ENCODE assay signal across 11 cellular contexts in genomic region chr2:190674966-190675650, GRCh38. TPM values are rescaled to one million over a fixed set of nuclear protein-coding genes. Genes with fewer than 3 reads are reported as not detected.
DNase-seq lines count a peak whose midpoint lies in the region; ATAC-seq, FAIRE-seq and TF ChIP-seq lines count a peak whose summit lies in the region.
"Had no signal": no experiment of that assay in that cellular context is flagged by ENCODE, and none has a peak within 500 bp of the region (broad histone marks: within the 10 kb centered on the region; RNA-seq: fewer than 3 reads in every experiment).

No MANE protein-coding gene starts in this region.

- no peak for TF ChIP-seq POLR2A in lower leg skin (IDR thresholded peaks at IDR 0.05)

- CTCF ChIA-PET in CD8-positive, alpha-beta memory T cell (lab: Charles Lee): interaction anchor here (1.1 kb wide), 1 partner anchor 24 kb away, joined by 3 read pairs; no protein-coding TSS in a partner anchor

- H3K27ac Mint-ChIP-seq in CD8-positive, alpha-beta memory T cell: peak overlapping the region; percentile 14 to 88 (median 61)

- 42 to 68% methylated on average over 1 of the region's 1 CpG for WGBS in lower leg skin, 2 donors

- no peak for DNase-seq in CD8-positive, alpha-beta memory T cell
- no peak for DNase-seq in GM19239 (ENCODE audit: insufficient read length, low spot score)
- DNase-seq in OCI-M1 (lab: John Stamatoyannopoulos, UW): peak; percentile 21
- DNase-seq in posterior cingulate gyrus: no peak
- no peak for DNase-seq in islet precursor cell
- no peak for DNase-seq in activated CD4-positive, alpha-beta T cell treated with anti-CD3 and anti-CD28 coated beads for 1 hour
- DNase-seq in lower leg skin (ENCODE audit: low spot score in 2 of 2): no peak
- DNase-seq: cerebellar nuclear complex, ovary had no signal

- H3K4me3 Mint-ChIP-seq in CD8-positive, alpha-beta memory T cell: peak overlapping the region in 5 of 7 donors; percentile 2 to 58 (median 38)

- peaks cover 31% of the 10 kb centered on the region for H3K4me1 ChIP-seq in CD8-positive, alpha-beta memory T cell (ENCODE audit: insufficient read depth, low read length)

- peaks cover 62 to 81% (median 79%) of the 10 kb centered on the region in 3 donors for H3K4me1 Mint-ChIP-seq in CD8-positive, alpha-beta memory T cell

- no peaks in the 10 kb centered on the region for H3K9me3 Mint-ChIP-seq in CD8-positive, alpha-beta memory T cell

- peak; percentile 95 for FAIRE-seq in GM19239 (lab: Jason Lieb, UNC)

- no peak overlapping the region for H3K4me3 ChIP-seq in CD8-positive, alpha-beta memory T cell (ENCODE audit: low read length)
- H3K4me3 ChIP-seq in lower leg skin (ENCODE audit: low read depth, poor library complexity, severe bottlenecking): no peak overlapping the region
- H3K4me3 ChIP-seq: ovary had no signal

- H3K27me3 ChIP-seq in CD8-positive, alpha-beta memory T cell (ENCODE audit: insufficient read depth, low read length, poor library complexity, severe bottlenecking): no peaks in the 10 kb centered on the region
- H3K27me3 ChIP-seq: ovary had no signal

- no peak for TF ChIP-seq CTCF in lower leg skin (IDR thresholded peaks at IDR 0.05)

- ATAC-seq in HG02852 (IDR thresholded peaks at IDR 0.05; ENCODE audit: unreplicated experiment): peak; percentile 35

- no peaks in the 10 kb centered on the region for H3K27me3 Mint-ChIP-seq in CD8-positive, alpha-beta memory T cell

- intact Hi-C loops in posterior cingulate gyrus (cut with DNase I) (no loop called here), lower leg skin (cut with DNase I; ENCODE audit: low total_unique reads) (no loop called here)

- POLR2A ChIA-PET in CD8-positive, alpha-beta memory T cell (lab: Charles Lee): interaction anchor here (0.5 kb wide), 1 partner anchor 15 kb away, joined by 3 read pairs; no protein-coding TSS in a partner anchor

- H3K36me3 ChIP-seq in CD8-positive, alpha-beta memory T cell (ENCODE audit: insufficient read depth, low read length): peaks cover 8% of the 10 kb centered on the region
- H3K36me3 ChIP-seq: ovary had no signal

- no peak overlapping the region for H3K27ac ChIP-seq in CD8-positive, alpha-beta memory T cell (ENCODE audit: low read depth, low read length)
- H3K27ac ChIP-seq: ovary, VCaP had no signal

- H3K36me3 Mint-ChIP-seq in CD8-positive, alpha-beta memory T cell: peaks cover 8 to 46% (median 15%) of the 10 kb centered on the region in 3 donors

- no peaks in the 10 kb centered on the region for H3K9me3 ChIP-seq in CD8-positive, alpha-beta memory T cell (ENCODE audit: low read length)
- H3K9me3 ChIP-seq: ovary had no signal

RNA-seq across cellular contexts. Expression of gene NAB1, which starts 26.2 kb away (rescaled TPM):
- 10 to 100 TPM; 29.8 to 35.1 TPM for total RNA-seq in CD8-positive, alpha-beta memory T cell
- polyA plus RNA-seq in CD8-positive, alpha-beta memory T cell: 3.9 TPM
- total RNA-seq in lower leg skin: 10 to 100 TPM; 66.8 to 82.0 (median 75.1) TPM
